11 cellular contexts compared by ENCODE assay signal in genomic region chr15:29270976-29271375, GRCh38. TPM values are rescaled to one million over a fixed set of nuclear protein-coding genes. Genes with fewer than 3 reads are reported as not detected.
A peak's percentile ranks its signal among the peaks of the same experiment; 100 is the strongest.
DNase-seq lines count a peak whose midpoint lies in the region; ATAC-seq and TF ChIP-seq lines count a peak whose summit lies in the region.
"Had no signal": no experiment of that assay in that cellular context is flagged by ENCODE, and none has a peak within 500 bp of the region (broad histone marks: within the 10 kb centered on the region; RNA-seq: fewer than 3 reads in every experiment).

No MANE protein-coding gene starts in this region.

- H4K20me1 ChIP-seq in Loucy (ENCODE audit: insufficient read depth, low read length, poor library complexity, severe bottlenecking): peaks cover 20% of the 10 kb centered on the region

- H3K79me2 ChIP-seq in Loucy (ENCODE audit: insufficient read depth, low read length): peaks cover 29% of the 10 kb centered on the region

- no peaks in the 10 kb centered on the region for H3K36me3 ChIP-seq in CD4-positive, alpha-beta memory T cell (ENCODE audit: insufficient read depth, low read length)
- no peaks in the 10 kb centered on the region for H3K36me3 ChIP-seq in Loucy (ENCODE audit: insufficient read depth, low read length)
- H3K36me3 ChIP-seq in mucosa of descending colon (ENCODE audit: low read depth): no peaks in the 10 kb centered on the region

- intact Hi-C loops in CD4-positive, alpha-beta memory T cell (cut with micrococcal nuclease): no loop called here
- intact Hi-C loops in mucosa of descending colon (cut with DNase I, micrococcal nuclease): no loop called here

- no peak for DNase-seq in CD4-positive, alpha-beta memory T cell
- no peak for DNase-seq in central memory CD8-positive, alpha-beta T cell (ENCODE audit: low spot score in 2 of 2)
- no peak for DNase-seq in natural killer cell treated with Interleukin-12 subunit alpha and Interleukin-12 subunit beta and Interleukin-15 and Interleukin-18, amount 100 ng/mL, for 72 hours (ENCODE audit: low spot score)
- no peak for DNase-seq in NCI-H187 treated with DMSO at 0.1 percent for 48 hours (lab: John Stamatoyannopoulos, UW)
- DNase-seq in mucosa of descending colon: no peak
- no peak for DNase-seq in DMS53 (lab: John Stamatoyannopoulos, UW)
- DNase-seq: Caco-2; stimulated activated CD4-positive, alpha-beta T cell treated with anti-CD3 and anti-CD28 coated beads, Interleukin-4, amount 100 ng/mL, for 4 hours had no signal

- peak overlapping the region; percentile 78 for H3K9ac ChIP-seq in Loucy (ENCODE audit: low read depth, low read length, poor library complexity, severe bottlenecking)

- no peaks in the 10 kb centered on the region for H3K27me3 ChIP-seq in CD4-positive, alpha-beta memory T cell (ENCODE audit: insufficient read depth, low read length)
- H3K27me3 ChIP-seq in Loucy (ENCODE audit: insufficient read depth, low read length, poor library complexity, severe bottlenecking): no peaks in the 10 kb centered on the region

- peaks cover 40% of the 10 kb centered on the region for H3K4me1 ChIP-seq in CD4-positive, alpha-beta memory T cell (ENCODE audit: insufficient read depth, low read length)
- H3K4me1 ChIP-seq in Loucy (ENCODE audit: insufficient read depth, low read length, poor library complexity, severe bottlenecking): peaks cover 37% of the 10 kb centered on the region
- peaks cover 13% of the 10 kb centered on the region for H3K4me1 ChIP-seq in mucosa of descending colon (ENCODE audit: low read depth)

- H3K36me3 Mint-ChIP-seq in CD4-positive, alpha-beta memory T cell: peaks cover 0 to 15% of the 10 kb centered on the region in 2 donors
- peaks cover 13% of the 10 kb centered on the region for H3K36me3 Mint-ChIP-seq in central memory CD8-positive, alpha-beta T cell (ENCODE audit: insufficient read depth)
- H3K36me3 Mint-ChIP-seq in natural killer cell treated with Interleukin-12 subunit alpha and Interleukin-12 subunit beta and Interleukin-15 and Interleukin-18, amount 100 ng/mL, for 72 hours: no peaks in the 10 kb centered on the region

- H3K9me3 ChIP-seq in CD4-positive, alpha-beta memory T cell (ENCODE audit: control insufficient read depth in 1 of 2, low read length in 2 of 2): no peaks in the 10 kb centered on the region
- H3K9me3 ChIP-seq in Loucy (ENCODE audit: insufficient read depth, low read depth, low read length) (no peaks in the 10 kb centered on the region), mucosa of descending colon (no peaks in the 10 kb centered on the region)
- H3K9me3 ChIP-seq: Caco-2 had no signal

- POLR2A ChIA-PET in CD4-positive, alpha-beta memory T cell (lab: Charles Lee; ENCODE audit: partially characterized antibody): interaction anchor here (1.0 to 1.7 kb wide), 2 partner anchors 11 to 79 kb away, joined by 3 read pairs; no protein-coding TSS in a partner anchor

- peak overlapping the region; percentile 93 for H3K27ac ChIP-seq in CD4-positive, alpha-beta memory T cell (ENCODE audit: low read depth, low read length)

- no peaks in the 10 kb centered on the region for H3F3A ChIP-seq in Loucy (ENCODE audit: low read depth)

- H3K27me3 Mint-ChIP-seq in CD4-positive, alpha-beta memory T cell: no peaks in the 10 kb centered on the region
- H3K27me3 Mint-ChIP-seq in central memory CD8-positive, alpha-beta T cell: no peaks in the 10 kb centered on the region
- no peaks in the 10 kb centered on the region for H3K27me3 Mint-ChIP-seq in natural killer cell treated with Interleukin-12 subunit alpha and Interleukin-12 subunit beta and Interleukin-15 and Interleukin-18, amount 100 ng/mL, for 72 hours

- no peak overlapping the region for H3K4me3 ChIP-seq in CD4-positive, alpha-beta memory T cell (ENCODE audit: low read length in 2 of 2)
- no peak overlapping the region for H3K4me3 ChIP-seq in Loucy (ENCODE audit: low read length, poor library complexity, severe bottlenecking)
- no peak overlapping the region for H3K4me3 ChIP-seq in mucosa of descending colon

- peak overlapping the region; percentile 98 to 100 (median 99) for H3K27ac Mint-ChIP-seq in CD4-positive, alpha-beta memory T cell
- H3K27ac Mint-ChIP-seq in central memory CD8-positive, alpha-beta T cell (ENCODE audit: low read depth): peak overlapping the region; percentile 98
- H3K27ac Mint-ChIP-seq in natural killer cell treated with Interleukin-12 subunit alpha and Interleukin-12 subunit beta and Interleukin-15 and Interleukin-18, amount 100 ng/mL, for 72 hours: peak overlapping the region; percentile 86 to 88

- peak overlapping the region; percentile 91 for H3K4me2 ChIP-seq in Loucy (ENCODE audit: low read depth, low read length, poor library complexity, severe bottlenecking)

- H3K9me3 Mint-ChIP-seq in CD4-positive, alpha-beta memory T cell: no peaks in the 10 kb centered on the region
- no peaks in the 10 kb centered on the region for H3K9me3 Mint-ChIP-seq in central memory CD8-positive, alpha-beta T cell
- no peaks in the 10 kb centered on the region for H3K9me3 Mint-ChIP-seq in natural killer cell treated with Interleukin-12 subunit alpha and Interleukin-12 subunit beta and Interleukin-15 and Interleukin-18, amount 100 ng/mL, for 72 hours

- ATAC-seq in central memory CD8-positive, alpha-beta T cell (replicated peaks; ENCODE audit: extremely low read depth, poor library complexity, severe bottlenecking): no peak
- no peak for ATAC-seq in natural killer cell treated with Interleukin-12 subunit alpha and Interleukin-12 subunit beta and Interleukin-15 and Interleukin-18, amount 100 ng/mL, for 72 hours
- ATAC-seq in HG02588 (IDR thresholded peaks at IDR 0.05; ENCODE audit: unreplicated experiment) (no peak), mucosa of descending colon (no peak)
- ATAC-seq: Right ventricle myocardium inferior had no signal

- no peak overlapping the region for H2AFZ ChIP-seq in Loucy (ENCODE audit: low read length)

- H3K4me3 Mint-ChIP-seq in CD4-positive, alpha-beta memory T cell: peak overlapping the region in 1 of 8 donors; percentile 99
- peak overlapping the region; percentile 92 for H3K4me3 Mint-ChIP-seq in central memory CD8-positive, alpha-beta T cell
- peak overlapping the region; percentile 91 for H3K4me3 Mint-ChIP-seq in natural killer cell treated with Interleukin-12 subunit alpha and Interleukin-12 subunit beta and Interleukin-15 and Interleukin-18, amount 100 ng/mL, for 72 hours

- no peaks in the 10 kb centered on the region for H3K9me2 ChIP-seq in Loucy (replicated peaks; ENCODE audit: low read depth, low read length)

- TF ChIP-seq CTCF in Loucy (conservative IDR thresholded peaks at IDR 0.05; ENCODE audit: low read length): no peak
- no peak for TF ChIP-seq CTCF in mucosa of descending colon (IDR thresholded peaks at IDR 0.05)

- H3K4me1 Mint-ChIP-seq in CD4-positive, alpha-beta memory T cell: peaks cover 28 to 51% (median 38%) of the 10 kb centered on the region in 4 donors
- H3K4me1 Mint-ChIP-seq in central memory CD8-positive, alpha-beta T cell: peaks cover 36% of the 10 kb centered on the region
- peaks cover 30 to 43% of the 10 kb centered on the region in 2 donors for H3K4me1 Mint-ChIP-seq in natural killer cell treated with Interleukin-12 subunit alpha and Interleukin-12 subunit beta and Interleukin-15 and Interleukin-18, amount 100 ng/mL, for 72 hours (ENCODE audit: low read depth in 2 of 2)

- CTCF ChIA-PET in CD4-positive, alpha-beta memory T cell (lab: Charles Lee; ENCODE audit: partially characterized antibody): no interaction called here

RNA-seq across cellular contexts. Expression of gene NSMCE3, which starts 1.4 kb away (rescaled TPM):
- total RNA-seq in CD4-positive, alpha-beta memory T cell: 10 to 100 TPM; 18.2 to 18.9 TPM
- polyA plus RNA-seq in CD4-positive, alpha-beta memory T cell: 10 to 100 TPM; 26.9 to 36.8 TPM
- total RNA-seq in natural killer cell treated with Interleukin-12 subunit alpha and Interleukin-12 subunit beta and Interleukin-15 and Interleukin-18, amount 100 ng/mL, for 72 hours: 1 to 10 TPM; 6.2 to 9.5 TPM
- total RNA-seq in mucosa of descending colon: 1 to 10 TPM; 2.5 to 8.5 (median 3.9) TPM
